ENCODE assay signal across 25 cellular contexts in the genomic region with DNA sequence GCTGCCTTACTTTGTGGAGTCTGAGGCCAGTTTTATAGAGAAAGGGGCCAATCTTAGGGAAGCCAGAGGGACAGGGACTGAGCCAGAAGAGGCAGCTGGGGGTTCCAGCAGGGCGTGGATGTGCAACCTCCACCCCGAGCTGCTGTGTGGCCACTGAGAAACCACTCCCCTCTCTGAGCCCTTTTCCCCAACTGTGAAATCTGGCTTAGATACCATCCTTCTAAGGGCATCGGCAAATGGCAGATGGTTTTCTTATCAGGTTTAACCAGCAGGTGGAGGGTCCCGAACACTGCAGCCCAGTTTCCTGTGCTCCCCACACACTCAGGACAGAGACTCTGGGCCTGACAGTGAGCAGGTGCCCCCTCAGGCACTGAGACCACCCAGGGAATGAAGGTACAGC.
"Had no signal": no experiment of that assay in that cellular context is flagged by ENCODE, and none has a peak within 500 bp of the region (broad histone marks: within the 10 kb centered on the region; RNA-seq: fewer than 3 reads in every experiment).

No MANE protein-coding gene starts in this region.

- DNase-seq: colonic mucosa; effector memory CD4-positive, alpha-beta T cell; erythroblast; esophagus squamous epithelium; glutamatergic neuron; heart right ventricle; hippocampal formation; left cardiac atrium; left lung; naive thymus-derived CD8-positive, alpha-beta T cell; stimulated activated CD4-positive, alpha-beta T cell treated with anti-CD3 and anti-CD28 coated beads, Interleukin-12 subunit alpha, Interleukin-12 subunit beta, amount 100 ng/mL, for 4 hours; stimulated activated CD4-positive, alpha-beta T cell treated with anti-CD3 and anti-CD28 coated beads, Interleukin-1b, Interleukin-23, amount 100 ng/mL, for 48 hours; stimulated activated CD4-positive, alpha-beta T cell treated with anti-CD3 and anti-CD28 coated beads, Interleukin-4, amount 100 ng/mL, for 1 hour; stimulated activated CD8-positive, alpha-beta memory T cell treated with anti-CD3 and anti-CD28 coated beads, Interleukin-4, amount 100 ng/mL, for 48 hours; stimulated activated naive CD4-positive, alpha-beta T cell treated with Interleukin-2 at 50 U/mL for 16 hours; substantia nigra; testis; tibial artery had no signal

- H3K79me2 ChIP-seq: parathyroid adenoma had no signal

- H3K36me3 Mint-ChIP-seq: naive thymus-derived CD8-positive, alpha-beta T cell; type B pancreatic cell had no signal

- H3K27ac Mint-ChIP-seq: dendritic cell treated with granulocyte-macrophage colony-stimulating factor and Interleukin-4, amounts not matched to agents 40 ng/mL and 50 ng/mL, for 4 days; progenitor cell of endocrine pancreas; type B pancreatic cell had no signal

- H2AFZ ChIP-seq: parathyroid adenoma had no signal

- H3K27me3 ChIP-seq: colonic mucosa, left lung, neutrophil, testis, tibial artery had no signal

- H3K27ac ChIP-seq: colonic mucosa, esophagus squamous epithelium, heart right ventricle, left lung, neutrophil, parathyroid adenoma, testis, tibial artery had no signal

- H3K4me3 ChIP-seq: colonic mucosa, esophagus squamous epithelium, heart right ventricle, left lung, smooth muscle cell, testis, tibial artery had no signal

- H3K4me3 Mint-ChIP-seq: dendritic cell treated with granulocyte-macrophage colony-stimulating factor and Interleukin-4, amounts not matched to agents 40 ng/mL and 50 ng/mL, for 4 days; naive thymus-derived CD8-positive, alpha-beta T cell; type B pancreatic cell had no signal

- H3K4me1 Mint-ChIP-seq: naive thymus-derived CD8-positive, alpha-beta T cell had no signal

- H3K9me3 ChIP-seq: colonic mucosa, esophagus squamous epithelium, heart right ventricle, left lung, neutrophil, testis, tibial artery had no signal

- ATAC-seq: heart right ventricle; left cardiac atrium; left lung; naive thymus-derived CD8-positive, alpha-beta T cell had no signal

- FAIRE-seq: islet of Langerhans had no signal

- H3K9me3 Mint-ChIP-seq: dendritic cell treated with granulocyte-macrophage colony-stimulating factor and Interleukin-4, amounts not matched to agents 40 ng/mL and 50 ng/mL, for 4 days; naive thymus-derived CD8-positive, alpha-beta T cell; type B pancreatic cell had no signal

- H3K36me3 ChIP-seq: colonic mucosa, esophagus squamous epithelium, heart right ventricle, left lung, neutrophil, tibial artery had no signal

- H3K4me1 ChIP-seq: colonic mucosa, esophagus squamous epithelium, heart right ventricle, left lung, parathyroid adenoma, tibial artery had no signal

- H3K9ac ChIP-seq: parathyroid adenoma had no signal
